Comparison of ENCODE assay signal across 9 cellular contexts in genomic region chr10:48658243-48658888, GRCh38. TPM values are rescaled to one million over a fixed set of nuclear protein-coding genes. Genes with fewer than 3 reads are reported as not detected.
DNase-seq lines count a peak whose midpoint lies in the region; ATAC-seq and TF ChIP-seq lines count a peak whose summit lies in the region.
"Had no signal": no experiment of that assay in that cellular context is flagged by ENCODE, and none has a peak within 500 bp of the region (broad histone marks: within the 10 kb centered on the region; RNA-seq: fewer than 3 reads in every experiment).

No MANE protein-coding gene starts in this region.

- H3K23ac ChIP-seq in trophoblast cell (ENCODE audit: low read length): no peak overlapping the region

- no peak overlapping the region for H3K27ac ChIP-seq in RWPE2 (ENCODE audit: poor library complexity, severe bottlenecking)
- no peak overlapping the region for H3K27ac ChIP-seq in trophoblast cell (ENCODE audit: low read depth, low read length)

- WGBS in trophoblast cell (ENCODE audit: extremely low coverage, insufficient coverage, insufficient read length): no CpG with 5 or more reads among the region's 18 CpGs

- no peaks in the 10 kb centered on the region for H3K9me3 Mint-ChIP-seq in IgD-negative memory B cell
- no peaks in the 10 kb centered on the region for H3K9me3 Mint-ChIP-seq in activated naive CD4-positive, alpha-beta T cell treated with anti-CD3 and anti-CD28 coated beads, Interleukin-2, amount 50 U/mL, for 24 hours
- H3K9me3 Mint-ChIP-seq: T-helper 1 cell treated with Interleukin-12 subunit alpha and Interleukin-12 subunit beta and Interleukin-4 antibody, amounts not matched to agents 30 μg/mL and 1 μg/mL, for 36 hours had no signal

- peaks cover 2% of the 10 kb centered on the region for H3K36me3 Mint-ChIP-seq in IgD-negative memory B cell
- H3K36me3 Mint-ChIP-seq in activated naive CD4-positive, alpha-beta T cell treated with anti-CD3 and anti-CD28 coated beads, Interleukin-2, amount 50 U/mL, for 24 hours: no peaks in the 10 kb centered on the region

- H3K36me3 ChIP-seq in RWPE2 (ENCODE audit: low read depth) (no peaks in the 10 kb centered on the region), trophoblast cell (ENCODE audit: control insufficient read depth in 1 of 2, insufficient read depth in 2 of 2, low read length in 2 of 2) (no peaks in the 10 kb centered on the region)

- peaks cover 25 to 37% (median 27%) of the 10 kb centered on the region in 3 donors for H3K4me1 Mint-ChIP-seq in IgD-negative memory B cell
- peaks cover 10% of the 10 kb centered on the region for H3K4me1 Mint-ChIP-seq in activated naive CD4-positive, alpha-beta T cell treated with anti-CD3 and anti-CD28 coated beads, Interleukin-2, amount 50 U/mL, for 24 hours

- H2BK12ac ChIP-seq in trophoblast cell (ENCODE audit: low read length): no peak overlapping the region

- H3K18ac ChIP-seq in trophoblast cell (ENCODE audit: low read length): no peak overlapping the region

- H3K4me3 ChIP-seq in RWPE2 (ENCODE audit: severe bottlenecking): no peak overlapping the region
- H3K4me3 ChIP-seq in trophoblast cell (ENCODE audit: low read depth, low read length): no peak overlapping the region

- no peak overlapping the region for H3K4me2 ChIP-seq in trophoblast cell (ENCODE audit: low read length)

- H3K9me3 ChIP-seq in RWPE2 (ENCODE audit: severe bottlenecking): no peaks in the 10 kb centered on the region
- peaks cover 2% of the 10 kb centered on the region for H3K9me3 ChIP-seq in trophoblast cell (ENCODE audit: insufficient read depth, low read depth, low read length)

- H3K9ac ChIP-seq in trophoblast cell (ENCODE audit: low read length): no peak overlapping the region

- H4K91ac ChIP-seq in trophoblast cell (ENCODE audit: low read depth, low read length): no peak overlapping the region

- TF ChIP-seq CTCF in RWPE2 (IDR thresholded peaks at IDR 0.05; ENCODE audit: poor library complexity, severe bottlenecking): peak; percentile 92

- H2AFZ ChIP-seq in trophoblast cell (ENCODE audit: insufficient read depth, low read length, poor library complexity): no peak overlapping the region

- peak overlapping the region in 2 of 3 donors; percentile 8 to 93 for H3K27ac Mint-ChIP-seq in IgD-negative memory B cell
- peak overlapping the region; percentile 8 for H3K27ac Mint-ChIP-seq in activated naive CD4-positive, alpha-beta T cell treated with anti-CD3 and anti-CD28 coated beads, Interleukin-2, amount 50 U/mL, for 24 hours
- H3K27ac Mint-ChIP-seq: T-helper 1 cell treated with Interleukin-12 subunit alpha and Interleukin-12 subunit beta and Interleukin-4 antibody, amounts not matched to agents 30 μg/mL and 1 μg/mL, for 36 hours had no signal

- ATAC-seq in RWPE2 (ENCODE audit: low read depth) (no peak), Right ventricle myocardium inferior (no peak), GM21526 (IDR thresholded peaks at IDR 0.05; ENCODE audit: low FRiP score, unreplicated experiment) (no peak)

- no peak overlapping the region for H2BK120ac ChIP-seq in trophoblast cell (ENCODE audit: insufficient read depth, low read length, poor library complexity)

- intact Hi-C loops in Right ventricle myocardium inferior (cut with DNase I): loop anchor here (5.0 kb wide), 3 partner anchors 324 to 859 kb away; no protein-coding TSS in a partner anchor

- no peaks in the 10 kb centered on the region for H3K27me3 ChIP-seq in RWPE2 (ENCODE audit: insufficient read depth, poor library complexity, severe bottlenecking)
- H3K27me3 ChIP-seq in trophoblast cell (ENCODE audit: insufficient read depth, low read length): peaks cover 3% of the 10 kb centered on the region

- no peak overlapping the region for H3K14ac ChIP-seq in trophoblast cell (ENCODE audit: low read length)

- no peaks in the 10 kb centered on the region for H3K79me2 ChIP-seq in trophoblast cell (ENCODE audit: control insufficient read depth, insufficient read depth, low read length, poor library complexity)

- peak overlapping the region in 2 of 4 donors; percentile 14 to 71 for H3K4me3 Mint-ChIP-seq in IgD-negative memory B cell
- no peak overlapping the region for H3K4me3 Mint-ChIP-seq in activated naive CD4-positive, alpha-beta T cell treated with anti-CD3 and anti-CD28 coated beads, Interleukin-2, amount 50 U/mL, for 24 hours
- H3K4me3 Mint-ChIP-seq: T-helper 1 cell treated with Interleukin-12 subunit alpha and Interleukin-12 subunit beta and Interleukin-4 antibody, amounts not matched to agents 30 μg/mL and 1 μg/mL, for 36 hours had no signal

- H2AK5ac ChIP-seq in trophoblast cell (ENCODE audit: low read length): no peak overlapping the region

- H3K4ac ChIP-seq in trophoblast cell (ENCODE audit: low read depth, low read length): no peak overlapping the region

- H4K8ac ChIP-seq in trophoblast cell (ENCODE audit: low read depth, low read length): no peak overlapping the region

- DNase-seq in DMS153 (lab: John Stamatoyannopoulos, UW) (peak; percentile 47), RWPE2 (ENCODE audit: low spot score) (no peak), Right ventricle myocardium inferior (ENCODE audit: missing footprints) (peak; percentile 89), trophoblast cell (peak; percentile 62 to 93), cortex of kidney (lab: John Stamatoyannopoulos, UW) (no peak)

- no peaks in the 10 kb centered on the region for H3K4me1 ChIP-seq in RWPE2 (ENCODE audit: insufficient read depth, poor library complexity, severe bottlenecking)
- H3K4me1 ChIP-seq in trophoblast cell (ENCODE audit: control insufficient read depth in 1 of 2, insufficient read depth in 2 of 2, low read length in 2 of 2): peaks cover 0 to 7% of the 10 kb centered on the region in 2 experiments

- H4K12ac ChIP-seq in trophoblast cell (ENCODE audit: low read depth, low read length): no peak overlapping the region

- peaks cover 1% of the 10 kb centered on the region for H3K27me3 Mint-ChIP-seq in IgD-negative memory B cell
- peaks cover 13% of the 10 kb centered on the region for H3K27me3 Mint-ChIP-seq in activated naive CD4-positive, alpha-beta T cell treated with anti-CD3 and anti-CD28 coated beads, Interleukin-2, amount 50 U/mL, for 24 hours

- H3K79me1 ChIP-seq in trophoblast cell (ENCODE audit: low read length): no peaks in the 10 kb centered on the region

- no peak overlapping the region for H2BK5ac ChIP-seq in trophoblast cell (ENCODE audit: low read depth, low read length, poor library complexity)

RNA-seq across cellular contexts. Expression of gene WDFY4, which starts 26.3 kb away (rescaled TPM):
- 78.7 TPM for polyA plus RNA-seq in IgD-negative memory B cell
- total RNA-seq in Right ventricle myocardium inferior: 2.5 TPM
- 0.01 and 0.04 TPM in 2 replicates for polyA plus RNA-seq in trophoblast cell (2013)

RNA-seq across cellular contexts. Expression of gene ARHGAP22, which starts 53.5 kb away (rescaled TPM):
- 0.64 TPM for polyA plus RNA-seq in IgD-negative memory B cell
- 3.5 TPM for total RNA-seq in Right ventricle myocardium inferior
- 0.18 and 0.36 TPM in 2 replicates for polyA plus RNA-seq in trophoblast cell (2013)

Comparison
In these comparisons a context has a peak if more than half of its experiments do, and no peak if none do; other contexts are left out.
1. DNase-seq: peak in DMS153 (single experiment), Right ventricle myocardium inferior (single experiment) and trophoblast cell (2 of 2); none in RWPE2 (single experiment) and cortex of kidney (single experiment).